In genomic region chr17:40803617-40804082, GRCh38 we compare ENCODE assay signal across 1 cellular context.
TF ChIP-seq lines count a peak whose summit lies in the region.

No MANE protein-coding gene starts in this region.

TF ChIP-seq in K562, 482 proteins besides CTCF, POLR2A, EP300 and RAD21 (continued from another document and continues in another):
- TF ChIP-seq HINFP (tag; conservative IDR thresholded peaks at IDR 0.05; ENCODE audit: low read depth) (no peak), ZNF76 (CRISPR knock-in tag; IDR thresholded peaks at IDR 0.05; ENCODE audit: borderline replicate concordance) (no peak), TOE1 (IDR thresholded peaks at IDR 0.05; ENCODE audit: borderline replicate concordance) (no peak), TOE1 (CRISPR knock-in tag; IDR thresholded peaks at IDR 0.05; ENCODE audit: borderline replicate concordance, low read depth) (no peak), ZFPM2 (CRISPR knock-in tag; IDR thresholded peaks at IDR 0.05) (no peak), ZSCAN29 (IDR thresholded peaks at IDR 0.05) (no peak), LEF1 (IDR thresholded peaks at IDR 0.05) (no peak), BCOR (IDR thresholded peaks at IDR 0.05) (no peak), ZNF717 (CRISPR knock-in tag; IDR thresholded peaks at IDR 0.05) (no peak), FOSL1 (tag; conservative IDR thresholded peaks at IDR 0.05) (0 out of 2 replicates have a peak, but pooled peaks have one; percentile 23), PHTF2 (CRISPR knock-in tag; IDR thresholded peaks at IDR 0.05) (no peak), FOXA1 (IDR thresholded peaks at IDR 0.05; ENCODE audit: borderline replicate concordance) (no peak), KDM2B (CRISPR knock-in tag; IDR thresholded peaks at IDR 0.05) (no peak), ZNF785 (CRISPR knock-in tag; IDR thresholded peaks at IDR 0.05) (no peak), TRIM28 (IDR thresholded peaks at IDR 0.05) (no peak), NCOA2 (IDR thresholded peaks at IDR 0.05; ENCODE audit: partially characterized antibody in 2 of 2) (no peak), CREB3 (tag; conservative IDR thresholded peaks at IDR 0.05; ENCODE audit: low read depth) (no peak), NR1H2 (CRISPR knock-in tag; IDR thresholded peaks at IDR 0.05) (no peak), CBX5 (IDR thresholded peaks at IDR 0.05; ENCODE audit: borderline replicate concordance, low read depth) (no peak), BDP1 (IDR thresholded peaks at IDR 0.05; ENCODE audit: insufficient read depth, insufficient read length) (no peak), ZBTB34 (CRISPR knock-in tag; IDR thresholded peaks at IDR 0.05) (no peak), TRIM24 (IDR thresholded peaks at IDR 0.05) (no peak), NR4A1 (CRISPR knock-in tag; IDR thresholded peaks at IDR 0.05) (no peak), NR4A1 (tag; IDR thresholded peaks at IDR 0.05) (no peak), JUND (IDR thresholded peaks at IDR 0.05; ENCODE audit: borderline replicate concordance, low read depth, low read length) (peak; percentile 4; the same call in 1 of the 2 replicates), JUND (tag; IDR thresholded peaks at IDR 0.05; ENCODE audit: borderline replicate concordance, low read depth, low read length) (no peak; the same call in 2 of the 3 replicates), BRCA1 (IDR thresholded peaks at IDR 0.05) (no peak), BRCA1 (CRISPR knock-in tag; IDR thresholded peaks at IDR 0.05) (no peak), U2AF1 (optimal IDR thresholded peaks at IDR 0.05; ENCODE audit: low read depth, low read length) (no peak), POLR2AphosphoS5 (IDR thresholded peaks at IDR 0.05; ENCODE audit: control insufficient read depth, insufficient read depth, low read depth, low read length) (no peak), SAP30 (IDR thresholded peaks at IDR 0.05; ENCODE audit: borderline replicate concordance, insufficient read depth, low read depth, low read length, poor library complexity, severe bottlenecking) (no peak), GMEB1 (CRISPR knock-in tag; IDR thresholded peaks at IDR 0.05) (no peak), ZNF431 (CRISPR knock-in tag; IDR thresholded peaks at IDR 0.05) (no peak), RBM14 (IDR thresholded peaks at IDR 0.05; ENCODE audit: borderline replicate concordance, insufficient read depth, low read depth, low read length) (no peak), RB1 (IDR thresholded peaks at IDR 0.05; ENCODE audit: low read depth) (0 out of 2 replicates have a peak, but pooled peaks have one; percentile 37), RBM25 (IDR thresholded peaks at IDR 0.05; ENCODE audit: low read depth, low read length, severe bottlenecking) (no peak), DLX4 (CRISPR knock-in tag; IDR thresholded peaks at IDR 0.05) (no peak)
- TF ChIP-seq, protein P1, sequence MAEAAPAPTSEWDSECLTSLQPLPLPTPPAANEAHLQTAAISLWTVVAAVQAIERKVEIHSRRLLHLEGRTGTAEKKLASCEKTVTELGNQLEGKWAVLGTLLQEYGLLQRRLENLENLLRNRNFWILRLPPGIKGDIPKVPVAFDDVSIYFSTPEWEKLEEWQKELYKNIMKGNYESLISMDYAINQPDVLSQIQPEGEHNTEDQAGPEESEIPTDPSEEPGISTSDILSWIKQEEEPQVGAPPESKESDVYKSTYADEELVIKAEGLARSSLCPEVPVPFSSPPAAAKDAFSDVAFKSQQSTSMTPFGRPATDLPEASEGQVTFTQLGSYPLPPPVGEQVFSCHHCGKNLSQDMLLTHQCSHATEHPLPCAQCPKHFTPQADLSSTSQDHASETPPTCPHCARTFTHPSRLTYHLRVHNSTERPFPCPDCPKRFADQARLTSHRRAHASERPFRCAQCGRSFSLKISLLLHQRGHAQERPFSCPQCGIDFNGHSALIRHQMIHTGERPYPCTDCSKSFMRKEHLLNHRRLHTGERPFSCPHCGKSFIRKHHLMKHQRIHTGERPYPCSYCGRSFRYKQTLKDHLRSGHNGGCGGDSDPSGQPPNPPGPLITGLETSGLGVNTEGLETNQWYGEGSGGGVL (CRISPR knock-in tag; IDR thresholded peaks at IDR 0.05) = no peak
- TF ChIP-seq, protein P2, sequence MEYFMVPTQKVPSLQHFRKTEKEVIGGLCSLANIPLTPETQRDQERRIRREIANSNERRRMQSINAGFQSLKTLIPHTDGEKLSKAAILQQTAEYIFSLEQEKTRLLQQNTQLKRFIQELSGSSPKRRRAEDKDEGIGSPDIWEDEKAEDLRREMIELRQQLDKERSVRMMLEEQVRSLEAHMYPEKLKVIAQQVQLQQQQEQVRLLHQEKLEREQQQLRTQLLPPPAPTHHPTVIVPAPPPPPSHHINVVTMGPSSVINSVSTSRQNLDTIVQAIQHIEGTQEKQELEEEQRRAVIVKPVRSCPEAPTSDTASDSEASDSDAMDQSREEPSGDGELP (CRISPR knock-in tag; IDR thresholded peaks at IDR 0.05; ENCODE audit: borderline replicate concordance) = peak; percentile 25; the same call in 1 of the 2 replicates
- TF ChIP-seq, protein P3, sequence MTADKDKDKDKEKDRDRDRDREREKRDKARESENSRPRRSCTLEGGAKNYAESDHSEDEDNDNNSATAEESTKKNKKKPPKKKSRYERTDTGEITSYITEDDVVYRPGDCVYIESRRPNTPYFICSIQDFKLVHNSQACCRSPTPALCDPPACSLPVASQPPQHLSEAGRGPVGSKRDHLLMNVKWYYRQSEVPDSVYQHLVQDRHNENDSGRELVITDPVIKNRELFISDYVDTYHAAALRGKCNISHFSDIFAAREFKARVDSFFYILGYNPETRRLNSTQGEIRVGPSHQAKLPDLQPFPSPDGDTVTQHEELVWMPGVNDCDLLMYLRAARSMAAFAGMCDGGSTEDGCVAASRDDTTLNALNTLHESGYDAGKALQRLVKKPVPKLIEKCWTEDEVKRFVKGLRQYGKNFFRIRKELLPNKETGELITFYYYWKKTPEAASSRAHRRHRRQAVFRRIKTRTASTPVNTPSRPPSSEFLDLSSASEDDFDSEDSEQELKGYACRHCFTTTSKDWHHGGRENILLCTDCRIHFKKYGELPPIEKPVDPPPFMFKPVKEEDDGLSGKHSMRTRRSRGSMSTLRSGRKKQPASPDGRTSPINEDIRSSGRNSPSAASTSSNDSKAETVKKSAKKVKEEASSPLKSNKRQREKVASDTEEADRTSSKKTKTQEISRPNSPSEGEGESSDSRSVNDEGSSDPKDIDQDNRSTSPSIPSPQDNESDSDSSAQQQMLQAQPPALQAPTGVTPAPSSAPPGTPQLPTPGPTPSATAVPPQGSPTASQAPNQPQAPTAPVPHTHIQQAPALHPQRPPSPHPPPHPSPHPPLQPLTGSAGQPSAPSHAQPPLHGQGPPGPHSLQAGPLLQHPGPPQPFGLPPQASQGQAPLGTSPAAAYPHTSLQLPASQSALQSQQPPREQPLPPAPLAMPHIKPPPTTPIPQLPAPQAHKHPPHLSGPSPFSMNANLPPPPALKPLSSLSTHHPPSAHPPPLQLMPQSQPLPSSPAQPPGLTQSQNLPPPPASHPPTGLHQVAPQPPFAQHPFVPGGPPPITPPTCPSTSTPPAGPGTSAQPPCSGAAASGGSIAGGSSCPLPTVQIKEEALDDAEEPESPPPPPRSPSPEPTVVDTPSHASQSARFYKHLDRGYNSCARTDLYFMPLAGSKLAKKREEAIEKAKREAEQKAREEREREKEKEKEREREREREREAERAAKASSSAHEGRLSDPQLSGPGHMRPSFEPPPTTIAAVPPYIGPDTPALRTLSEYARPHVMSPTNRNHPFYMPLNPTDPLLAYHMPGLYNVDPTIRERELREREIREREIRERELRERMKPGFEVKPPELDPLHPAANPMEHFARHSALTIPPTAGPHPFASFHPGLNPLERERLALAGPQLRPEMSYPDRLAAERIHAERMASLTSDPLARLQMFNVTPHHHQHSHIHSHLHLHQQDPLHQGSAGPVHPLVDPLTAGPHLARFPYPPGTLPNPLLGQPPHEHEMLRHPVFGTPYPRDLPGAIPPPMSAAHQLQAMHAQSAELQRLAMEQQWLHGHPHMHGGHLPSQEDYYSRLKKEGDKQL (CRISPR knock-in tag; IDR thresholded peaks at IDR 0.05; ENCODE audit: borderline replicate concordance) = no peak
